ENCODE assay signal across 11 cellular contexts in genomic region chr12:104294845-104295674, GRCh38. TPM values are rescaled to one million over a fixed set of nuclear protein-coding genes. Genes with fewer than 3 reads are reported as not detected.
DNase-seq lines count a peak whose midpoint lies in the region; ATAC-seq and TF ChIP-seq lines count a peak whose summit lies in the region.
"Had no signal": no experiment of that assay in that cellular context is flagged by ENCODE, and none has a peak within 500 bp of the region (broad histone marks: within the 10 kb centered on the region; RNA-seq: fewer than 3 reads in every experiment).

No MANE protein-coding gene starts in this region.

- no peaks in the 10 kb centered on the region for H3K9me3 Mint-ChIP-seq in activated naive CD8-positive, alpha-beta T cell (ENCODE audit: low read depth)
- H3K9me3 Mint-ChIP-seq in activated naive CD8-positive, alpha-beta T cell treated with anti-CD3 and anti-CD28 coated beads, Interleukin-2, amount 50 U/mL, for 24 hours: no peaks in the 10 kb centered on the region
- no peaks in the 10 kb centered on the region for H3K9me3 Mint-ChIP-seq in activated T-helper 2 cell treated with anti-CD3 and anti-CD28 coated beads, Interferon-gamma antibody, Interleukin-2, Interleukin-4, amounts not matched to agents 10 μg/mL and 5 μg/mL and 100 μg/mL, durations not matched to agents 14 hours and 24 hours and 36 hours
- H3K9me3 Mint-ChIP-seq in type B pancreatic cell: no peaks in the 10 kb centered on the region

- peaks cover 38% of the 10 kb centered on the region for H3K4me1 Mint-ChIP-seq in activated naive CD8-positive, alpha-beta T cell (ENCODE audit: low read depth)
- peaks cover 12% of the 10 kb centered on the region for H3K4me1 Mint-ChIP-seq in activated naive CD8-positive, alpha-beta T cell treated with anti-CD3 and anti-CD28 coated beads, Interleukin-2, amount 50 U/mL, for 24 hours
- H3K4me1 Mint-ChIP-seq in activated T-helper 2 cell treated with anti-CD3 and anti-CD28 coated beads, Interferon-gamma antibody, Interleukin-2, Interleukin-4, amounts not matched to agents 10 μg/mL and 5 μg/mL and 100 μg/mL, durations not matched to agents 14 hours and 24 hours and 36 hours (ENCODE audit: low read depth): peaks cover 49% of the 10 kb centered on the region
- H3K4me1 Mint-ChIP-seq in type B pancreatic cell (ENCODE audit: unreplicated experiment): peaks cover 19% of the 10 kb centered on the region

- DNase-seq in activated naive CD8-positive, alpha-beta T cell treated with anti-CD3 and anti-CD28 coated beads, Interleukin-2, amount 50 U/mL, for 24 hours: no peak
- DNase-seq in activated T-helper 2 cell treated with anti-CD3 and anti-CD28 coated beads, Interferon-gamma antibody, Interleukin-2, Interleukin-4, amounts not matched to agents 10 μg/mL and 5 μg/mL and 100 μg/mL, durations not matched to agents 14 hours and 24 hours and 36 hours (ENCODE audit: low spot score): no peak
- DNase-seq in islet precursor cell (peak; percentile 85), type B pancreatic cell (ENCODE audit: extremely low spot score, unreplicated experiment) (no peak)
- DNase-seq: activated CD4-positive, alpha-beta T cell treated with anti-CD3 and anti-CD28 coated beads for 4 hours; DMS79; occipital lobe had no signal

- no peak overlapping the region for H3K4me3 Mint-ChIP-seq in activated naive CD8-positive, alpha-beta T cell
- no peak overlapping the region for H3K4me3 Mint-ChIP-seq in activated naive CD8-positive, alpha-beta T cell treated with anti-CD3 and anti-CD28 coated beads, Interleukin-2, amount 50 U/mL, for 24 hours
- H3K4me3 Mint-ChIP-seq in activated T-helper 2 cell treated with anti-CD3 and anti-CD28 coated beads, Interferon-gamma antibody, Interleukin-2, Interleukin-4, amounts not matched to agents 10 μg/mL and 5 μg/mL and 100 μg/mL, durations not matched to agents 14 hours and 24 hours and 36 hours (ENCODE audit: low read depth): no peak overlapping the region
- peak overlapping the region; percentile 71 for H3K4me3 Mint-ChIP-seq in type B pancreatic cell

- no peak for ATAC-seq in activated naive CD8-positive, alpha-beta T cell treated with anti-CD3 and anti-CD28 coated beads, Interleukin-2, amount 50 U/mL, for 24 hours
- no peak for ATAC-seq in GM21515 (IDR thresholded peaks at IDR 0.05; ENCODE audit: unreplicated experiment)
- ATAC-seq in HG03442 (IDR thresholded peaks at IDR 0.05; ENCODE audit: unreplicated experiment): no peak
- no peak for ATAC-seq in GM21825 (IDR thresholded peaks at IDR 0.05; ENCODE audit: unreplicated experiment)

- no peaks in the 10 kb centered on the region for H3K27me3 Mint-ChIP-seq in activated naive CD8-positive, alpha-beta T cell
- no peaks in the 10 kb centered on the region for H3K27me3 Mint-ChIP-seq in activated naive CD8-positive, alpha-beta T cell treated with anti-CD3 and anti-CD28 coated beads, Interleukin-2, amount 50 U/mL, for 24 hours
- no peaks in the 10 kb centered on the region for H3K27me3 Mint-ChIP-seq in activated T-helper 2 cell treated with anti-CD3 and anti-CD28 coated beads, Interferon-gamma antibody, Interleukin-2, Interleukin-4, amounts not matched to agents 10 μg/mL and 5 μg/mL and 100 μg/mL, durations not matched to agents 14 hours and 24 hours and 36 hours (ENCODE audit: low read depth)
- no peaks in the 10 kb centered on the region for H3K27me3 Mint-ChIP-seq in type B pancreatic cell

- peaks cover 19% of the 10 kb centered on the region for H3K36me3 Mint-ChIP-seq in activated naive CD8-positive, alpha-beta T cell
- H3K36me3 Mint-ChIP-seq in activated naive CD8-positive, alpha-beta T cell treated with anti-CD3 and anti-CD28 coated beads, Interleukin-2, amount 50 U/mL, for 24 hours (ENCODE audit: low read depth): peaks cover 67% of the 10 kb centered on the region
- H3K36me3 Mint-ChIP-seq in activated T-helper 2 cell treated with anti-CD3 and anti-CD28 coated beads, Interferon-gamma antibody, Interleukin-2, Interleukin-4, amounts not matched to agents 10 μg/mL and 5 μg/mL and 100 μg/mL, durations not matched to agents 14 hours and 24 hours and 36 hours (ENCODE audit: low read depth): peaks cover 75% of the 10 kb centered on the region
- peaks cover 51% of the 10 kb centered on the region for H3K36me3 Mint-ChIP-seq in type B pancreatic cell

- intact Hi-C loops in activated T-helper 2 cell treated with anti-CD3 and anti-CD28 coated beads, Interferon-gamma antibody, Interleukin-2, Interleukin-4, amounts not matched to agents 10 μg/mL and 5 μg/mL and 100 μg/mL, durations not matched to agents 14 hours and 24 hours and 36 hours (cut with micrococcal nuclease): no loop called here

- peak overlapping the region; percentile 41 for H3K27ac Mint-ChIP-seq in activated naive CD8-positive, alpha-beta T cell
- no peak overlapping the region for H3K27ac Mint-ChIP-seq in activated naive CD8-positive, alpha-beta T cell treated with anti-CD3 and anti-CD28 coated beads, Interleukin-2, amount 50 U/mL, for 24 hours
- peak overlapping the region; percentile 2 for H3K27ac Mint-ChIP-seq in activated T-helper 2 cell treated with anti-CD3 and anti-CD28 coated beads, Interferon-gamma antibody, Interleukin-2, Interleukin-4, amounts not matched to agents 10 μg/mL and 5 μg/mL and 100 μg/mL, durations not matched to agents 14 hours and 24 hours and 36 hours
- H3K27ac Mint-ChIP-seq in type B pancreatic cell: peak overlapping the region; percentile 89

- TF ChIP-seq CTCF in type B pancreatic cell (conservative IDR thresholded peaks at IDR 0.05): no peak

RNA-seq across cellular contexts. Expression of gene EID3, which starts 8.5 kb away (rescaled TPM):
- total RNA-seq in activated T-helper 2 cell treated with anti-CD3 and anti-CD28 coated beads, Interferon-gamma antibody, Interleukin-2, Interleukin-4, amounts not matched to agents 10 μg/mL and 5 μg/mL and 100 μg/mL, durations not matched to agents 14 hours and 24 hours and 36 hours: 9.4 and 10.1 TPM in 2 replicates
- 2.9 and 7.3 TPM in 2 replicates for total RNA-seq in type B pancreatic cell (ENCODE audit: low replicate concordance)
